Comparison of ENCODE assay signal across 1 cellular context in the genomic region with DNA sequence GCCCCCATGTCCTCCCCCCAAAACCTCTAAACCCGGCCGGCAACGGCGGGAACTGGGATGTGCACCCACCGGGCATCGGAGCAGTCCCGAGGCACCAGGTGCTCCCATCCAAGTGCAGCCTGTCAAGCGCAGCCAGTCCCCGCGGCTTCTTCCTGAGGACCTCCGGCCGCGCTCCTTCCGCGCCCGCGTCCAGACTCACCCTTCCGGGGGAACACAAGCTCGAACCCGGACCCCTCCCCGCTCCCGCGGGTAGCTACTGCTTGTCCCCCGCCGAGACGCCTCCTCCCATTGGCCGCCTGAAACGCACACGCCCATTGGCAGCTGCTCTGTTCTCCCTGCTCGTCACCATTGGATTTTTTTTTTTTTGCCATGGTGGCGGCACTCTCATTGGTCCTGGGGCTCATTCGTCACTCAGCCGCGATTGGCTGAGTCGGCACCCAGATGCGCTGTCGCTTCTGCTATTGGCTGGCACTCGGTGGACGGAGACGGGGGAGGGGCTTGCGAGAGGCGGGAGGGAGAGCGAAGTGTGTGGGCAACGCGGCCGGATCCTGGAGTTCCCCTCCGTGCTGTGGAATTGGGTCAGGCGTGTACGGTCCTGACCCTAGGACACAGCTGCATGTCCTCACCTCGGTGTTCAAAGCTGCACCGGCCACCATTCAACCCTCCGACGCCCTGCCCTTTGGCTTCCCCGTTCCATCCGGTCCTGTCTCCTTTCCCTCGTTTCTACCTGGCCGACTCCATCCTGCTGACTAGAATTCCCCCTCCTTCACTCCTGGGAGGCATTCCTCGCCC.
TF ChIP-seq lines count a peak whose summit lies in the region.

Gene TYK2 (minus strand): TSS at position 262 of the 792 bp plus-strand sequence. CDS start 2,166 bp downstream, outside the sequence.

TF ChIP-seq in K562, 482 proteins besides CTCF, POLR2A, EP300 and RAD21 (continued from another document and continues in another):
- TF ChIP-seq, protein P1, sequence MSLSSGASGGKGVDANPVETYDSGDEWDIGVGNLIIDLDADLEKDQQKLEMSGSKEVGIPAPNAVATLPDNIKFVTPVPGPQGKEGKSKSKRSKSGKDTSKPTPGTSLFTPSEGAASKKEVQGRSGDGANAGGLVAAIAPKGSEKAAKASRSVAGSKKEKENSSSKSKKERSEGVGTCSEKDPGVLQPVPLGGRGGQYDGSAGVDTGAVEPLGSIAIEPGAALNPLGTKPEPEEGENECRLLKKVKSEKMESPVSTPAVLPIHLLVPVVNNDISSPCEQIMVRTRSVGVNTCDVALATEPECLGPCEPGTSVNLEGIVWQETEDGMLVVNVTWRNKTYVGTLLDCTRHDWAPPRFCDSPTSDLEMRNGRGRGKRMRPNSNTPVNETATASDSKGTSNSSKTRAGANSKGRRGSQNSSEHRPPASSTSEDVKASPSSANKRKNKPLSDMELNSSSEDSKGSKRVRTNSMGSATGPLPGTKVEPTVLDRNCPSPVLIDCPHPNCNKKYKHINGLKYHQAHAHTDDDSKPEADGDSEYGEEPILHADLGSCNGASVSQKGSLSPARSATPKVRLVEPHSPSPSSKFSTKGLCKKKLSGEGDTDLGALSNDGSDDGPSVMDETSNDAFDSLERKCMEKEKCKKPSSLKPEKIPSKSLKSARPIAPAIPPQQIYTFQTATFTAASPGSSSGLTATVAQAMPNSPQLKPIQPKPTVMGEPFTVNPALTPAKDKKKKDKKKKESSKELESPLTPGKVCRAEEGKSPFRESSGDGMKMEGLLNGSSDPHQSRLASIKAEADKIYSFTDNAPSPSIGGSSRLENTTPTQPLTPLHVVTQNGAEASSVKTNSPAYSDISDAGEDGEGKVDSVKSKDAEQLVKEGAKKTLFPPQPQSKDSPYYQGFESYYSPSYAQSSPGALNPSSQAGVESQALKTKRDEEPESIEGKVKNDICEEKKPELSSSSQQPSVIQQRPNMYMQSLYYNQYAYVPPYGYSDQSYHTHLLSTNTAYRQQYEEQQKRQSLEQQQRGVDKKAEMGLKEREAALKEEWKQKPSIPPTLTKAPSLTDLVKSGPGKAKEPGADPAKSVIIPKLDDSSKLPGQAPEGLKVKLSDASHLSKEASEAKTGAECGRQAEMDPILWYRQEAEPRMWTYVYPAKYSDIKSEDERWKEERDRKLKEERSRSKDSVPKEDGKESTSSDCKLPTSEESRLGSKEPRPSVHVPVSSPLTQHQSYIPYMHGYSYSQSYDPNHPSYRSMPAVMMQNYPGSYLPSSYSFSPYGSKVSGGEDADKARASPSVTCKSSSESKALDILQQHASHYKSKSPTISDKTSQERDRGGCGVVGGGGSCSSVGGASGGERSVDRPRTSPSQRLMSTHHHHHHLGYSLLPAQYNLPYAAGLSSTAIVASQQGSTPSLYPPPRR (CRISPR knock-in tag; IDR thresholded peaks at IDR 0.05; ENCODE audit: borderline replicate concordance) = no peak
- TF ChIP-seq ZNF445 (CRISPR knock-in tag; IDR thresholded peaks at IDR 0.05; ENCODE audit: low read depth) (no peak), E2F6 (IDR thresholded peaks at IDR 0.05; ENCODE audit: borderline replicate concordance in 1 of 2, extremely low read depth in 1 of 2, insufficient read depth in 1 of 2, insufficient read length in 1 of 2, low read depth in 1 of 2, low read length in 1 of 2, poor library complexity in 1 of 2, severe bottlenecking in 1 of 2) (peak; percentile 93 to 98), CHD1 (IDR thresholded peaks at IDR 0.05; ENCODE audit: low read length) (peak; percentile 51), RBFOX2 (IDR thresholded peaks at IDR 0.05; ENCODE audit: low read depth, low read length) (peak; percentile 95), ZNF23 (CRISPR knock-in tag; IDR thresholded peaks at IDR 0.05) (no peak), PCBP2 (IDR thresholded peaks at IDR 0.05; ENCODE audit: low read depth, low read length, poor library complexity, severe bottlenecking) (no peak), SAFB2 (IDR thresholded peaks at IDR 0.05; ENCODE audit: borderline replicate concordance, low read depth, low read length, severe bottlenecking) (no peak), RBBP5 (IDR thresholded peaks at IDR 0.05; ENCODE audit: borderline replicate concordance, insufficient read depth, low read length, poor library complexity, severe bottlenecking) (peak; percentile 48), CHCHD3 (CRISPR knock-in tag; IDR thresholded peaks at IDR 0.05) (no peak), FOXA1 (IDR thresholded peaks at IDR 0.05; ENCODE audit: borderline replicate concordance) (no peak), NR2C2 (CRISPR knock-in tag; IDR thresholded peaks at IDR 0.05) (0 out of 2 replicates have a peak, but pooled peaks have one; percentile 37), NR2C2 (tag; IDR thresholded peaks at IDR 0.05) (peak; percentile 20; the same call in 1 of the 2 replicates), HIVEP1 (CRISPR knock-in tag; IDR thresholded peaks at IDR 0.05) (no peak), HLTF (IDR thresholded peaks at IDR 0.05) (0 out of 2 replicates have a peak, but pooled peaks have one; percentile 48), SIN3B (IDR thresholded peaks at IDR 0.05; ENCODE audit: low read depth) (peak; percentile 83; the same call in 1 of the 2 replicates), BACH1 (tag; IDR thresholded peaks at IDR 0.05) (no peak), SLC30A9 (CRISPR knock-in tag; IDR thresholded peaks at IDR 0.05) (no peak), RBM17 (IDR thresholded peaks at IDR 0.05; ENCODE audit: borderline replicate concordance, low read depth, low read length) (no peak), ZNF140 (CRISPR knock-in tag; IDR thresholded peaks at IDR 0.05) (no peak), ZC3H11A (IDR thresholded peaks at IDR 0.05; ENCODE audit: low read depth, low read length) (no peak), RFX1 (IDR thresholded peaks at IDR 0.05) (peak; percentile 61; the same call in 1 of the 2 replicates), NR0B1 (IDR thresholded peaks at IDR 0.05; ENCODE audit: partially characterized antibody) (no peak), CCNT2 (IDR thresholded peaks at IDR 0.05; ENCODE audit: borderline replicate concordance, extremely low read depth, insufficient read length, low read depth, low read length) (peak; percentile 73), ELF4 (CRISPR knock-in tag; IDR thresholded peaks at IDR 0.05) (0 out of 2 replicates have a peak, but pooled peaks have one; percentile 11), DPF2 (IDR thresholded peaks at IDR 0.05) (no peak), RUNX1 (IDR thresholded peaks at IDR 0.05; ENCODE audit: low read depth) (no peak), FOXO4 (CRISPR knock-in tag; IDR thresholded peaks at IDR 0.05) (no peak), CEBPB (tag; IDR thresholded peaks at IDR 0.05) (no peak), ZNF76 (CRISPR knock-in tag; IDR thresholded peaks at IDR 0.05; ENCODE audit: borderline replicate concordance) (no peak), ZFPM2 (CRISPR knock-in tag; IDR thresholded peaks at IDR 0.05) (0 out of 2 replicates have a peak, but pooled peaks have one; percentile 23), ZBTB7A (IDR thresholded peaks at IDR 0.05; ENCODE audit: borderline replicate concordance, control insufficient read depth, low read depth, low read length) (peak; percentile 92), FOXJ2 (tag; IDR thresholded peaks at IDR 0.05) (peak; percentile 47; the same call in 1 of the 2 replicates)
- TF ChIP-seq, protein P2, sequence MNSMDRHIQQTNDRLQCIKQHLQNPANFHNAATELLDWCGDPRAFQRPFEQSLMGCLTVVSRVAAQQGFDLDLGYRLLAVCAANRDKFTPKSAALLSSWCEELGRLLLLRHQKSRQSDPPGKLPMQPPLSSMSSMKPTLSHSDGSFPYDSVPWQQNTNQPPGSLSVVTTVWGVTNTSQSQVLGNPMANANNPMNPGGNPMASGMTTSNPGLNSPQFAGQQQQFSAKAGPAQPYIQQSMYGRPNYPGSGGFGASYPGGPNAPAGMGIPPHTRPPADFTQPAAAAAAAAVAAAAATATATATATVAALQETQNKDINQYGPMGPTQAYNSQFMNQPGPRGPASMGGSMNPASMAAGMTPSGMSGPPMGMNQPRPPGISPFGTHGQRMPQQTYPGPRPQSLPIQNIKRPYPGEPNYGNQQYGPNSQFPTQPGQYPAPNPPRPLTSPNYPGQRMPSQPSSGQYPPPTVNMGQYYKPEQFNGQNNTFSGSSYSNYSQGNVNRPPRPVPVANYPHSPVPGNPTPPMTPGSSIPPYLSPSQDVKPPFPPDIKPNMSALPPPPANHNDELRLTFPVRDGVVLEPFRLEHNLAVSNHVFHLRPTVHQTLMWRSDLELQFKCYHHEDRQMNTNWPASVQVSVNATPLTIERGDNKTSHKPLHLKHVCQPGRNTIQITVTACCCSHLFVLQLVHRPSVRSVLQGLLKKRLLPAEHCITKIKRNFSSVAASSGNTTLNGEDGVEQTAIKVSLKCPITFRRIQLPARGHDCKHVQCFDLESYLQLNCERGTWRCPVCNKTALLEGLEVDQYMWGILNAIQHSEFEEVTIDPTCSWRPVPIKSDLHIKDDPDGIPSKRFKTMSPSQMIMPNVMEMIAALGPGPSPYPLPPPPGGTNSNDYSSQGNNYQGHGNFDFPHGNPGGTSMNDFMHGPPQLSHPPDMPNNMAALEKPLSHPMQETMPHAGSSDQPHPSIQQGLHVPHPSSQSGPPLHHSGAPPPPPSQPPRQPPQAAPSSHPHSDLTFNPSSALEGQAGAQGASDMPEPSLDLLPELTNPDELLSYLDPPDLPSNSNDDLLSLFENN (IDR thresholded peaks at IDR 0.05; ENCODE audit: low read depth in 2 of 2, low read length in 2 of 2) = 0 out of 4 replicates have a peak, but pooled peaks of 1 of the 2 experiments have one; percentile 41
- TF ChIP-seq, protein P3, sequence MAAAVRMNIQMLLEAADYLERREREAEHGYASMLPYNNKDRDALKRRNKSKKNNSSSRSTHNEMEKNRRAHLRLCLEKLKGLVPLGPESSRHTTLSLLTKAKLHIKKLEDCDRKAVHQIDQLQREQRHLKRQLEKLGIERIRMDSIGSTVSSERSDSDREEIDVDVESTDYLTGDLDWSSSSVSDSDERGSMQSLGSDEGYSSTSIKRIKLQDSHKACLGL (CRISPR knock-in tag; IDR thresholded peaks at IDR 0.05; ENCODE audit: borderline replicate concordance, poor library complexity, severe bottlenecking) = no peak
- TF ChIP-seq, protein P4, sequence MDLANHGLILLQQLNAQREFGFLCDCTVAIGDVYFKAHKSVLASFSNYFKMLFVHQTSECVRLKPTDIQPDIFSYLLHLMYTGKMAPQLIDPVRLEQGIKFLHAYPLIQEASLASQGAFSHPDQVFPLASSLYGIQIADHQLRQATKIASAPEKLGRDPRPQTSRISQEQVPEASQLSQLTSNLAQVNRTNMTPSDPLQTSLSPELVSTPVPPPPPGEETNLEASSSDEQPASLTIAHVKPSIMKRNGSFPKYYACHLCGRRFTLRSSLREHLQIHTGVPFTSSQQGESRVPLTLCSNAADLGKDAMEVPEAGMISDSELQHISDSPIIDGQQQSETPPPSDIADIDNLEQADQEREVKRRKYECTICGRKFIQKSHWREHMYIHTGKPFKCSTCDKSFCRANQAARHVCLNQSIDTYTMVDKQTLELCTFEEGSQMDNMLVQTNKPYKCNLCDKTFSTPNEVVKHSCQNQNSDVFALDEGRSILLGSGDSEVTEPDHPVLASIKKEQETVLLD (IDR thresholded peaks at IDR 0.05) = peak; percentile 53; the same call in 1 of the 2 replicates
- TF ChIP-seq, protein P5, sequence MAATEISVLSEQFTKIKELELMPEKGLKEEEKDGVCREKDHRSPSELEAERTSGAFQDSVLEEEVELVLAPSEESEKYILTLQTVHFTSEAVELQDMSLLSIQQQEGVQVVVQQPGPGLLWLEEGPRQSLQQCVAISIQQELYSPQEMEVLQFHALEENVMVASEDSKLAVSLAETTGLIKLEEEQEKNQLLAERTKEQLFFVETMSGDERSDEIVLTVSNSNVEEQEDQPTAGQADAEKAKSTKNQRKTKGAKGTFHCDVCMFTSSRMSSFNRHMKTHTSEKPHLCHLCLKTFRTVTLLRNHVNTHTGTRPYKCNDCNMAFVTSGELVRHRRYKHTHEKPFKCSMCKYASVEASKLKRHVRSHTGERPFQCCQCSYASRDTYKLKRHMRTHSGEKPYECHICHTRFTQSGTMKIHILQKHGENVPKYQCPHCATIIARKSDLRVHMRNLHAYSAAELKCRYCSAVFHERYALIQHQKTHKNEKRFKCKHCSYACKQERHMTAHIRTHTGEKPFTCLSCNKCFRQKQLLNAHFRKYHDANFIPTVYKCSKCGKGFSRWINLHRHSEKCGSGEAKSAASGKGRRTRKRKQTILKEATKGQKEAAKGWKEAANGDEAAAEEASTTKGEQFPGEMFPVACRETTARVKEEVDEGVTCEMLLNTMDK (IDR thresholded peaks at IDR 0.05; ENCODE audit: borderline replicate concordance, insufficient read depth, low read depth, low read length, poor library complexity, severe bottlenecking) = no peak
- TF ChIP-seq, protein P6, sequence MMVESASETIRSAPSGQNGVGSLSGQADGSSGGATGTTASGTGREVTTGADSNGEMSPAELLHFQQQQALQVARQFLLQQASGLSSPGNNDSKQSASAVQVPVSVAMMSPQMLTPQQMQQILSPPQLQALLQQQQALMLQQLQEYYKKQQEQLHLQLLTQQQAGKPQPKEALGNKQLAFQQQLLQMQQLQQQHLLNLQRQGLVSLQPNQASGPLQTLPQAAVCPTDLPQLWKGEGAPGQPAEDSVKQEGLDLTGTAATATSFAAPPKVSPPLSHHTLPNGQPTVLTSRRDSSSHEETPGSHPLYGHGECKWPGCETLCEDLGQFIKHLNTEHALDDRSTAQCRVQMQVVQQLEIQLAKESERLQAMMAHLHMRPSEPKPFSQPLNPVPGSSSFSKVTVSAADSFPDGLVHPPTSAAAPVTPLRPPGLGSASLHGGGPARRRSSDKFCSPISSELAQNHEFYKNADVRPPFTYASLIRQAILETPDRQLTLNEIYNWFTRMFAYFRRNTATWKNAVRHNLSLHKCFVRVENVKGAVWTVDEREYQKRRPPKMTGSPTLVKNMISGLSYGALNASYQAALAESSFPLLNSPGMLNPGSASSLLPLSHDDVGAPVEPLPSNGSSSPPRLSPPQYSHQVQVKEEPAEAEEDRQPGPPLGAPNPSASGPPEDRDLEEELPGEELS (CRISPR knock-in tag; IDR thresholded peaks at IDR 0.05; ENCODE audit: borderline replicate concordance) = peak; percentile 71; the same call in 1 of the 2 replicates
